ENCODE assay signal across 40 cellular contexts in genomic region chr16:78560997-78561396, GRCh38.
"Had no signal": no experiment of that assay in that cellular context is flagged by ENCODE, and none has a peak within 500 bp of the region (broad histone marks: within the 10 kb centered on the region; RNA-seq: fewer than 3 reads in every experiment).

No MANE protein-coding gene starts in this region.

- DNase-seq: activated effector memory CD4-positive, alpha-beta T cell treated with anti-CD3 and anti-CD28 coated beads, Interleukin-2, amount 50 U/mL, for 16 hours; activated effector memory CD4-positive, alpha-beta T cell treated with Interleukin-2 at 50 U/mL for 16 hours; activated gamma-delta T cell; activated gamma-delta T cell treated with Interleukin-2 at 50 U/mL for 16 hours; activated naive CD4-positive, alpha-beta T cell; activated naive CD4-positive, alpha-beta T cell treated with anti-CD3 and anti-CD28 coated beads for 36 hours; activated naive CD4-positive, alpha-beta T cell treated with anti-CD3 and anti-CD28 coated beads, Interleukin-2, amount 10 ng/mL, durations not matched to agents 7 days and 5 days; activated naive CD4-positive, alpha-beta T cell treated with anti-CD3 and anti-CD28 coated beads, Interleukin-2, amount 50 U/mL, for 16 hours; activated naive CD4-positive, alpha-beta T cell treated with Interleukin-2 at 50 U/mL for 16 hours; activated naive CD8-positive, alpha-beta T cell treated with anti-CD3 and anti-CD28 coated beads for 36 hours; activated naive CD8-positive, alpha-beta T cell treated with anti-CD3 and anti-CD28 coated beads, Interleukin-2, amount 10 ng/mL, durations not matched to agents 7 days and 5 days; activated naive CD8-positive, alpha-beta T cell treated with anti-CD3 and anti-CD28 coated beads, Interleukin-2, amount 50 U/mL, for 24 hours; activated T-cell treated with anti-CD3 and anti-CD28 coated beads, Interleukin-2, amount 50 U/mL, for 1 hour; activated T-cell treated with anti-CD3 and anti-CD28 coated beads, Interleukin-2, amount 50 U/mL, for 24 hours; activated T-cell treated with anti-CD3 and anti-CD28 coated beads, Interleukin-2, amount 50 U/mL, for 4 hours; activated T-cell treated with anti-CD3 and anti-CD28 coated beads, Interleukin-2, amount 50 U/mL, for 48 hours; activated T-cell treated with anti-CD3 and anti-CD28 coated beads, Interleukin-2, amount 50 U/mL, for 72 hours; adrenal gland; amniotic stem cell; amygdala; anterior cingulate cortex; aorta; body of pancreas; brain microvascular endothelial cell; caudate nucleus; central memory CD4-positive, alpha-beta T cell; cerebellar nuclear complex had no signal

- H3K27me3 Mint-ChIP-seq: activated naive CD4-positive, alpha-beta T cell treated with anti-CD3 and anti-CD28 coated beads, Interleukin-2, amount 10 ng/mL, durations not matched to agents 7 days and 5 days; activated naive CD4-positive, alpha-beta T cell treated with anti-CD3 and anti-CD28 coated beads, Interleukin-2, amount 50 U/mL, for 24 hours; activated naive CD8-positive, alpha-beta T cell; activated naive CD8-positive, alpha-beta T cell treated with anti-CD3 and anti-CD28 coated beads for 36 hours; activated naive CD8-positive, alpha-beta T cell treated with anti-CD3 and anti-CD28 coated beads, Interleukin-2, amount 10 ng/mL, durations not matched to agents 7 days and 5 days; activated naive CD8-positive, alpha-beta T cell treated with anti-CD3 and anti-CD28 coated beads, Interleukin-2, amount 50 U/mL, for 24 hours; activated T-cell treated with anti-CD3 and anti-CD28 coated beads, Interleukin-2, amount 50 U/mL, for 24 hours; activated T-helper 17 cell treated with anti-CD3 and anti-CD28 coated beads, Interleukin-2, amount 50 U/mL, for 72 hours; brain; central memory CD8-positive, alpha-beta T cell had no signal

- H3K36me3 ChIP-seq: adrenal gland, ascending aorta, brain microvascular endothelial cell, breast epithelium, cardiac muscle cell had no signal

- H3K27me3 ChIP-seq: adrenal gland, ascending aorta, body of pancreas, brain microvascular endothelial cell, breast epithelium, cardiac muscle cell had no signal

- H3K27ac Mint-ChIP-seq: activated naive CD4-positive, alpha-beta T cell treated with anti-CD3 and anti-CD28 coated beads for 36 hours; activated naive CD4-positive, alpha-beta T cell treated with anti-CD3 and anti-CD28 coated beads, Interleukin-2, amount 10 ng/mL, durations not matched to agents 7 days and 5 days; activated naive CD4-positive, alpha-beta T cell treated with anti-CD3 and anti-CD28 coated beads, Interleukin-2, amount 50 U/mL, for 24 hours; activated naive CD4-positive, alpha-beta T cell treated with anti-CD3 and anti-CD28 coated beads, Interleukin-2, amount 50 U/mL, for 72 hours; activated naive CD8-positive, alpha-beta T cell; activated naive CD8-positive, alpha-beta T cell treated with anti-CD3 and anti-CD28 coated beads for 36 hours; activated naive CD8-positive, alpha-beta T cell treated with anti-CD3 and anti-CD28 coated beads, Interleukin-2, amount 10 ng/mL, durations not matched to agents 7 days and 5 days; activated naive CD8-positive, alpha-beta T cell treated with anti-CD3 and anti-CD28 coated beads, Interleukin-2, amount 50 U/mL, for 24 hours; activated T-cell treated with anti-CD3 and anti-CD28 coated beads, Interleukin-2, amount 50 U/mL, for 24 hours; activated T-cell treated with anti-CD3 and anti-CD28 coated beads, Interleukin-2, amount 50 U/mL, for 72 hours; activated T-helper 1 cell treated with anti-CD3 and anti-CD28 coated beads, Interleukin-12 subunit alpha, Interleukin-12 subunit beta, Interleukin-2, Interleukin-4 antibody, amounts not matched to agents 30 ng/mL and 10 ng/mL and 1 ng/mL, durations not matched to agents 14 hours and 24 hours and 36 hours; activated T-helper 17 cell treated with anti-CD3 and anti-CD28 coated beads, Interleukin-2, amount 50 U/mL, for 72 hours; activated T-helper 2 cell treated with anti-CD3 and anti-CD28 coated beads, Interferon-gamma antibody, Interleukin-2, Interleukin-4, amounts not matched to agents 10 μg/mL and 5 μg/mL and 100 μg/mL, durations not matched to agents 14 hours and 24 hours and 36 hours; brain had no signal

- H3K9me3 ChIP-seq: adrenal gland, ascending aorta, body of pancreas, breast epithelium had no signal

- H3K4me1 ChIP-seq: adrenal gland, ascending aorta, body of pancreas, breast epithelium had no signal

- H3K4me3 Mint-ChIP-seq: activated naive CD4-positive, alpha-beta T cell treated with anti-CD3 and anti-CD28 coated beads for 36 hours; activated naive CD4-positive, alpha-beta T cell treated with anti-CD3 and anti-CD28 coated beads, Interleukin-2, amount 10 ng/mL, durations not matched to agents 7 days and 5 days; activated naive CD4-positive, alpha-beta T cell treated with anti-CD3 and anti-CD28 coated beads, Interleukin-2, amount 50 U/mL, for 24 hours; activated naive CD8-positive, alpha-beta T cell; activated naive CD8-positive, alpha-beta T cell treated with anti-CD3 and anti-CD28 coated beads for 36 hours; activated naive CD8-positive, alpha-beta T cell treated with anti-CD3 and anti-CD28 coated beads, Interleukin-2, amount 10 ng/mL, durations not matched to agents 7 days and 5 days; activated naive CD8-positive, alpha-beta T cell treated with anti-CD3 and anti-CD28 coated beads, Interleukin-2, amount 50 U/mL, for 24 hours; activated T-cell treated with anti-CD3 and anti-CD28 coated beads, Interleukin-2, amount 50 U/mL, for 24 hours; activated T-cell treated with anti-CD3 and anti-CD28 coated beads, Interleukin-2, amount 50 U/mL, for 4 hours; activated T-cell treated with anti-CD3 and anti-CD28 coated beads, Interleukin-2, amount 50 U/mL, for 72 hours; activated T-helper 1 cell treated with anti-CD3 and anti-CD28 coated beads, Interleukin-12 subunit alpha, Interleukin-12 subunit beta, Interleukin-2, Interleukin-4 antibody, amounts not matched to agents 30 ng/mL and 10 ng/mL and 1 ng/mL, durations not matched to agents 14 hours and 24 hours and 36 hours; activated T-helper 17 cell treated with anti-CD3 and anti-CD28 coated beads, Interleukin-2, amount 50 U/mL, for 72 hours; brain; central memory CD8-positive, alpha-beta T cell had no signal

- H3K27ac ChIP-seq: adrenal gland, ascending aorta, body of pancreas, brain microvascular endothelial cell, breast epithelium, cardiac muscle cell had no signal

- H3K4me1 Mint-ChIP-seq: activated naive CD4-positive, alpha-beta T cell treated with anti-CD3 and anti-CD28 coated beads, Interleukin-2, amount 10 ng/mL, durations not matched to agents 7 days and 5 days; activated naive CD8-positive, alpha-beta T cell treated with anti-CD3 and anti-CD28 coated beads, Interleukin-2, amount 10 ng/mL, durations not matched to agents 7 days and 5 days; activated naive CD8-positive, alpha-beta T cell treated with anti-CD3 and anti-CD28 coated beads, Interleukin-2, amount 50 U/mL, for 24 hours; activated T-helper 17 cell treated with anti-CD3 and anti-CD28 coated beads, Interleukin-2, amount 50 U/mL, for 72 hours; central memory CD8-positive, alpha-beta T cell had no signal

- H3K4me3 ChIP-seq: adrenal gland, ascending aorta, body of pancreas, breast epithelium, cardiac muscle cell had no signal

- H3K36me3 Mint-ChIP-seq: activated naive CD4-positive, alpha-beta T cell treated with anti-CD3 and anti-CD28 coated beads, Interleukin-2, amount 10 ng/mL, durations not matched to agents 7 days and 5 days; activated naive CD8-positive, alpha-beta T cell treated with anti-CD3 and anti-CD28 coated beads, Interleukin-2, amount 10 ng/mL, durations not matched to agents 7 days and 5 days had no signal

- H3K9me3 Mint-ChIP-seq: activated naive CD8-positive, alpha-beta T cell treated with anti-CD3 and anti-CD28 coated beads, Interleukin-2, amount 50 U/mL, for 24 hours; activated T-helper 1 cell treated with anti-CD3 and anti-CD28 coated beads, Interleukin-12 subunit alpha, Interleukin-12 subunit beta, Interleukin-2, Interleukin-4 antibody, amounts not matched to agents 30 ng/mL and 10 ng/mL and 1 ng/mL, durations not matched to agents 14 hours and 24 hours and 36 hours; activated T-helper 17 cell treated with anti-CD3 and anti-CD28 coated beads, Interleukin-2, amount 50 U/mL, for 72 hours; activated T-helper 2 cell treated with anti-CD3 and anti-CD28 coated beads, Interferon-gamma antibody, Interleukin-2, Interleukin-4, amounts not matched to agents 10 μg/mL and 5 μg/mL and 100 μg/mL, durations not matched to agents 14 hours and 24 hours and 36 hours; central memory CD8-positive, alpha-beta T cell had no signal

- FAIRE-seq: astrocyte, bronchial epithelial cell had no signal

- ATAC-seq: activated naive CD4-positive, alpha-beta T cell treated with anti-CD3 and anti-CD28 coated beads, Interleukin-2, amount 50 U/mL, for 72 hours; activated naive CD8-positive, alpha-beta T cell treated with anti-CD3 and anti-CD28 coated beads, Interleukin-2, amount 50 U/mL, for 24 hours; activated T-cell treated with anti-CD3 and anti-CD28 coated beads, Interleukin-2, amount 50 U/mL, for 4 hours; activated T-cell treated with anti-CD3 and anti-CD28 coated beads, Interleukin-2, amount 50 U/mL, for 72 hours; activated T-helper 17 cell treated with anti-CD3 and anti-CD28 coated beads, Interleukin-2, amount 50 U/mL, for 72 hours; body of pancreas had no signal
